9 cellular contexts compared by ENCODE assay signal in genomic region chr1:108962681-108963051, GRCh38. TPM values are rescaled to one million over a fixed set of nuclear protein-coding genes. Genes with fewer than 3 reads are reported as not detected.
DNase-seq lines count a peak whose midpoint lies in the region; ATAC-seq, FAIRE-seq and TF ChIP-seq lines count a peak whose summit lies in the region.
"Had no signal": no experiment of that assay in that cellular context is flagged by ENCODE, and none has a peak within 500 bp of the region (broad histone marks: within the 10 kb centered on the region; RNA-seq: fewer than 3 reads in every experiment).

No MANE protein-coding gene starts in this region.

- no peak for FAIRE-seq in keratinocyte (lab: Jason Lieb, UNC)
- FAIRE-seq: TTC549 had no signal

- H3K4me1 ChIP-seq in keratinocyte (ENCODE audit: control insufficient read depth, extremely low read depth, insufficient read depth, low read length) = peaks cover 9% of the 10 kb centered on the region

- 5 to 13% (median 11%) methylated on average over 12 of the region's 12 CpGs for WGBS in adipose tissue, 3 donors

- H3K27ac ChIP-seq in adipose tissue (ENCODE audit: low read depth, low read length) = peak overlapping the region; percentile 53
- H3K27ac ChIP-seq in keratinocyte (ENCODE audit: control insufficient read depth, insufficient read depth, low read length) = peak overlapping the region; percentile 85

- ATAC-seq in GM18868 (IDR thresholded peaks at IDR 0.05; ENCODE audit: unreplicated experiment) = peak; percentile 20
- ATAC-seq in GM19328 (IDR thresholded peaks at IDR 0.05; ENCODE audit: unreplicated experiment) = no peak
- no peak for ATAC-seq in GM21381 (IDR thresholded peaks at IDR 0.05; ENCODE audit: unreplicated experiment)

- no peaks in the 10 kb centered on the region for H3K27me3 ChIP-seq in keratinocyte (ENCODE audit: control insufficient read depth, extremely low read depth, insufficient read depth, low read length)

- H3K9me3 ChIP-seq in keratinocyte (ENCODE audit: control insufficient read depth, low read depth, low read length) = no peaks in the 10 kb centered on the region

- peak overlapping the region; percentile 65 for H2AFZ ChIP-seq in keratinocyte (ENCODE audit: control insufficient read depth, low read length)

- H3K4me2 ChIP-seq in keratinocyte (ENCODE audit: control insufficient read depth, extremely low read depth, insufficient read depth, low read depth, low read length) = peak overlapping the region; percentile 84

- no peaks in the 10 kb centered on the region for H3K9me1 ChIP-seq in keratinocyte (ENCODE audit: control insufficient read depth, extremely low read depth, insufficient read depth, low read length)

- H3K79me2 ChIP-seq in keratinocyte (ENCODE audit: control insufficient read depth, insufficient read depth, low read length) = peaks cover 28% of the 10 kb centered on the region

- H3K36me3 ChIP-seq in keratinocyte (ENCODE audit: control insufficient read depth in 2 of 2, extremely low read depth in 1 of 2, insufficient read depth in 2 of 2, low read length in 2 of 2) = peaks cover 3% of the 10 kb centered on the region in 2 experiments

- no peaks in the 10 kb centered on the region for H4K20me1 ChIP-seq in keratinocyte (ENCODE audit: control insufficient read depth, extremely low read depth, insufficient read depth, low read length)

- dilution Hi-C loops in keratinocyte (cut with MboI; ENCODE audit: extremely low pct_ligation_motif_present, low sequenced_read_pairs) = no loop called here

- H3K9ac ChIP-seq in keratinocyte (ENCODE audit: control insufficient read depth, extremely low read depth, insufficient read depth, low read length) = peak overlapping the region; percentile 87

- no peak for TF ChIP-seq CTCF in keratinocyte (optimal IDR thresholded peaks at IDR 0.05 in 1 of 3, IDR thresholded peaks at IDR 0.05 in 1 of 3, conservative IDR thresholded peaks at IDR 0.05 in 1 of 3; ENCODE audit: extremely low read depth in 1 of 3, insufficient read depth in 2 of 3, low read length in 3 of 3)

- DNase-seq in NCI-H2227 (lab: John Stamatoyannopoulos, UW; ENCODE audit: unreplicated experiment) (peak; percentile 59), keratinocyte (ENCODE audit: low read depth, low spot score) (no peak), kidney glomerular epithelial cell (lab: John Stamatoyannopoulos, UW) (no peak)
- peak; percentile 5 for DNase-seq in stimulated activated CD8-positive, alpha-beta memory T cell treated with anti-CD3 and anti-CD28 coated beads, Interleukin-15, amount 100 ng/mL, for 1 hour (ENCODE audit: low read depth)

- H3K4me3 ChIP-seq in keratinocyte (ENCODE audit: control insufficient read depth in 2 of 3, extremely low read depth in 1 of 3, insufficient read depth in 2 of 3, low read depth in 1 of 3, low read length in 3 of 3) = peak overlapping the region; percentile 65 to 72 (median 70)

RNA-seq across cellular contexts. Expression of gene CLCC1, which starts 0.6 kb away (rescaled TPM):
- polyA plus RNA-seq in adipose tissue (10 to 100 TPM in 2 of 3 donors, 1 to 10 TPM in 1; 8.7 to 15.2 (median 11.4) TPM), keratinocyte (16.3 to 23.4 TPM (median 16.3 TPM) in 3 replicates)
- 6.2 TPM for polyA plus RNA-seq in keratinocyte (2011; ENCODE audit: low read depth)
- 7.6 and 9.9 TPM in 2 replicates for polyA plus RNA-seq in keratinocyte (2011; cell fraction: cytosol; rRNA removed)
- 24.2 and 31.7 TPM in 2 replicates for polyA plus RNA-seq in keratinocyte (2011; cell fraction: nucleus; rRNA removed)
- 8.8 and 13.3 TPM in 2 replicates for polyA plus RNA-seq in keratinocyte (2012; ENCODE audit: low replicate concordance)
- 5.4 to 12.2 TPM (median 6.6 TPM) in 3 replicates for polyA minus RNA-seq in keratinocyte
- polyA minus RNA-seq in keratinocyte (2011; cell fraction: cytosol; rRNA and poly(A)+ RNA removed) = 9.6 TPM
- polyA minus RNA-seq in keratinocyte (2011; cell fraction: nucleus; rRNA and poly(A)+ RNA removed) = 18.3 and 29.9 TPM in 2 replicates

Comparison
In these comparisons a context has a peak if more than half of its experiments do, and no peak if none do; other contexts are left out.
1. DNase-seq: peak in NCI-H2227 (single experiment) and stimulated activated CD8-positive, alpha-beta memory T cell treated with anti-CD3 and anti-CD28 coated beads, Interleukin-15, amount 100 ng/mL, for 1 hour (single experiment); none in keratinocyte (single experiment) and kidney glomerular epithelial cell (single experiment).